1 cellular context compared by ENCODE assay signal in genomic region chr11:2516276-2517015, GRCh38.
TF ChIP-seq lines count a peak whose summit lies in the region.

No MANE protein-coding gene starts in this region.

TF ChIP-seq in K562, 482 proteins besides CTCF, POLR2A, EP300 and RAD21 (continued from another document):
- TF ChIP-seq ZBTB40 (IDR thresholded peaks at IDR 0.05) (peak; percentile 85), ZBTB40 (CRISPR knock-in tag; IDR thresholded peaks at IDR 0.05) (peak; percentile 88)
